10 cellular contexts compared by ENCODE assay signal in genomic region chr21:44836666-44837471, GRCh38. TPM values are rescaled to one million over a fixed set of nuclear protein-coding genes. Genes with fewer than 3 reads are reported as not detected.
A peak's percentile ranks its signal among the peaks of the same experiment; 100 is the strongest.
DNase-seq lines count a peak whose midpoint lies in the region; ATAC-seq and TF ChIP-seq lines count a peak whose summit lies in the region.
"Had no signal": no experiment of that assay in that cellular context is flagged by ENCODE, and none has a peak within 500 bp of the region (broad histone marks: within the 10 kb centered on the region; RNA-seq: fewer than 3 reads in every experiment).

No MANE protein-coding gene starts in this region.

- no peak overlapping the region for H3K4me3 Mint-ChIP-seq in activated T-helper 1 cell treated with anti-CD3 and anti-CD28 coated beads, Interleukin-12 subunit alpha, Interleukin-12 subunit beta, Interleukin-2, Interleukin-4 antibody, amounts not matched to agents 30 ng/mL and 10 ng/mL and 1 ng/mL, durations not matched to agents 14 hours and 24 hours and 36 hours

- no peaks in the 10 kb centered on the region for H3K9me3 ChIP-seq in spleen

- 77 to 85% (median 82%) methylated on average over 22 to 37 of the region's 37 CpGs for WGBS in spleen, 5 donors

- H3K27ac Mint-ChIP-seq in activated T-helper 1 cell treated with anti-CD3 and anti-CD28 coated beads, Interleukin-12 subunit alpha, Interleukin-12 subunit beta, Interleukin-2, Interleukin-4 antibody, amounts not matched to agents 30 ng/mL and 10 ng/mL and 1 ng/mL, durations not matched to agents 14 hours and 24 hours and 36 hours: no peak overlapping the region

- H3K9me3 Mint-ChIP-seq in activated T-helper 1 cell treated with anti-CD3 and anti-CD28 coated beads, Interleukin-12 subunit alpha, Interleukin-12 subunit beta, Interleukin-2, Interleukin-4 antibody, amounts not matched to agents 30 ng/mL and 10 ng/mL and 1 ng/mL, durations not matched to agents 14 hours and 24 hours and 36 hours: no peaks in the 10 kb centered on the region

- H3K27me3 ChIP-seq in spleen (replicated peaks in 1 of 7): peaks cover 0 to 7% (median 0%) of the 10 kb centered on the region in 7 donors

- DNase-seq in NCI-H146 (lab: John Stamatoyannopoulos, UW) (peak; percentile 30), NCI-H146 treated with DMSO at 0.1 percent for 48 hours (lab: John Stamatoyannopoulos, UW; ENCODE audit: unreplicated experiment) (no peak), NOMO-1 treated with dmso at 0.1 percent for 144 hours (lab: John Stamatoyannopoulos, UW; ENCODE audit: unreplicated experiment) (peak; percentile 57), fibroblast of pulmonary artery (ENCODE audit: low read depth) (peak; percentile 50), spleen (peak; percentile 63)
- DNase-seq in activated T-helper 1 cell treated with anti-CD3 and anti-CD28 coated beads, Interleukin-12 subunit alpha, Interleukin-12 subunit beta, Interleukin-2, Interleukin-4 antibody, amounts not matched to agents 30 ng/mL and 10 ng/mL and 1 ng/mL, durations not matched to agents 14 hours and 24 hours and 36 hours (ENCODE audit: low spot score): no peak
- DNase-seq: NCI-H187; stimulated activated CD4-positive, alpha-beta T cell treated with anti-CD3 and anti-CD28 coated beads, Interleukin-4, amount 100 ng/mL, for 4 hours had no signal

- no peaks in the 10 kb centered on the region for H3K36me3 Mint-ChIP-seq in activated T-helper 1 cell treated with anti-CD3 and anti-CD28 coated beads, Interleukin-12 subunit alpha, Interleukin-12 subunit beta, Interleukin-2, Interleukin-4 antibody, amounts not matched to agents 30 ng/mL and 10 ng/mL and 1 ng/mL, durations not matched to agents 14 hours and 24 hours and 36 hours (ENCODE audit: low read depth)

- ATAC-seq in HG03432 (IDR thresholded peaks at IDR 0.05; ENCODE audit: unreplicated experiment) (no peak), HG03342 (IDR thresholded peaks at IDR 0.05; ENCODE audit: unreplicated experiment) (no peak)

- no peak overlapping the region for H3K4me3 ChIP-seq in fibroblast of pulmonary artery (replicated peaks; ENCODE audit: low read depth, low read length)
- H3K4me3 ChIP-seq in spleen: no peak overlapping the region

- intact Hi-C loops in spleen (cut with DNase I; ENCODE audit: low total_unique reads): no loop called here
- intact Hi-C loops in activated T-helper 1 cell treated with anti-CD3 and anti-CD28 coated beads, Interleukin-12 subunit alpha, Interleukin-12 subunit beta, Interleukin-2, Interleukin-4 antibody, amounts not matched to agents 30 ng/mL and 10 ng/mL and 1 ng/mL, durations not matched to agents 14 hours and 24 hours and 36 hours (cut with micrococcal nuclease): no loop called here

- H3K4me1 ChIP-seq in spleen: peaks cover 0 to 5% (median 0%) of the 10 kb centered on the region in 6 donors

- H3K27ac ChIP-seq in spleen: no peak overlapping the region

- H3K4me1 Mint-ChIP-seq in activated T-helper 1 cell treated with anti-CD3 and anti-CD28 coated beads, Interleukin-12 subunit alpha, Interleukin-12 subunit beta, Interleukin-2, Interleukin-4 antibody, amounts not matched to agents 30 ng/mL and 10 ng/mL and 1 ng/mL, durations not matched to agents 14 hours and 24 hours and 36 hours (ENCODE audit: low read depth): no peaks in the 10 kb centered on the region

- TF ChIP-seq POLR2A in spleen (IDR thresholded peaks at IDR 0.05): no peak

- H3K27me3 Mint-ChIP-seq in activated T-helper 1 cell treated with anti-CD3 and anti-CD28 coated beads, Interleukin-12 subunit alpha, Interleukin-12 subunit beta, Interleukin-2, Interleukin-4 antibody, amounts not matched to agents 30 ng/mL and 10 ng/mL and 1 ng/mL, durations not matched to agents 14 hours and 24 hours and 36 hours (ENCODE audit: insufficient read depth): peaks cover 1% of the 10 kb centered on the region

- TF ChIP-seq CTCF in fibroblast of pulmonary artery (IDR thresholded peaks at IDR 0.05; ENCODE audit: low read length, missing control alignments) (no peak), spleen (IDR thresholded peaks at IDR 0.05 in 8 of 11, conservative IDR thresholded peaks at IDR 0.05 in 3 of 11) (no peak)

- no peaks in the 10 kb centered on the region for H3K36me3 ChIP-seq in spleen

RNA-seq across cellular contexts. Expression of gene SUMO3, which starts 19.0 kb away (rescaled TPM):
- total RNA-seq in spleen: 100 to 1,000 TPM in 1 of 7 donors, 10 to 100 TPM in 6; 62.2 to 101 (median 68.6) TPM
- polyA plus RNA-seq in spleen: 10 to 100 TPM; 38.2 to 90.7 (median 57.9) TPM
- 86.9 and 88.6 TPM in 2 replicates for total RNA-seq in activated T-helper 1 cell treated with anti-CD3 and anti-CD28 coated beads, Interleukin-12 subunit alpha, Interleukin-12 subunit beta, Interleukin-2, Interleukin-4 antibody, amounts not matched to agents 30 ng/mL and 10 ng/mL and 1 ng/mL, durations not matched to agents 14 hours and 24 hours and 36 hours

RNA-seq across cellular contexts. Expression of gene UBE2G2, which starts 35.2 kb away (rescaled TPM):
- 100 to 1,000 TPM in 3 of 7 donors, 10 to 100 TPM in 4; 81.1 to 125 (median 93.8) TPM for total RNA-seq in spleen
- 10 to 100 TPM; 39.4 to 58.0 (median 46.9) TPM for polyA plus RNA-seq in spleen
- 137 and 151 TPM in 2 replicates for total RNA-seq in activated T-helper 1 cell treated with anti-CD3 and anti-CD28 coated beads, Interleukin-12 subunit alpha, Interleukin-12 subunit beta, Interleukin-2, Interleukin-4 antibody, amounts not matched to agents 30 ng/mL and 10 ng/mL and 1 ng/mL, durations not matched to agents 14 hours and 24 hours and 36 hours

RNA-seq across cellular contexts. Expression of gene PTTG1IP, which starts 36.6 kb away (rescaled TPM):
- total RNA-seq in spleen: 100 to 1,000 TPM; 121 to 189 (median 165) TPM
- polyA plus RNA-seq in spleen: 10 to 100 TPM; 57.6 to 69.3 (median 64.9) TPM
- total RNA-seq in activated T-helper 1 cell treated with anti-CD3 and anti-CD28 coated beads, Interleukin-12 subunit alpha, Interleukin-12 subunit beta, Interleukin-2, Interleukin-4 antibody, amounts not matched to agents 30 ng/mL and 10 ng/mL and 1 ng/mL, durations not matched to agents 14 hours and 24 hours and 36 hours: 46.7 and 48.7 TPM in 2 replicates

Comparison
In these comparisons a context has a peak if more than half of its experiments do, and no peak if none do; other contexts are left out.
1. DNase-seq: peak in NCI-H146 (single experiment), NOMO-1 treated with dmso at 0.1 percent for 144 hours (single experiment), fibroblast of pulmonary artery (single experiment) and spleen (single experiment); none in NCI-H146 treated with DMSO at 0.1 percent for 48 hours (single experiment) and activated T-helper 1 cell treated with anti-CD3 and anti-CD28 coated beads, Interleukin-12 subunit alpha, Interleukin-12 subunit beta, Interleukin-2, Interleukin-4 antibody, amounts not matched to agents 30 ng/mL and 10 ng/mL and 1 ng/mL, durations not matched to agents 14 hours and 24 hours and 36 hours (single experiment).